9 cellular contexts compared by ENCODE assay signal in genomic region chr6:13463327-13463717, GRCh38.
"Had no signal": no experiment of that assay in that cellular context is flagged by ENCODE, and none has a peak within 500 bp of the region (broad histone marks: within the 10 kb centered on the region; RNA-seq: fewer than 3 reads in every experiment).

No MANE protein-coding gene starts in this region.

- ATAC-seq: body of pancreas had no signal

- H3K4me3 ChIP-seq: body of pancreas had no signal

- DNase-seq: activated CD4-positive, alpha-beta T cell treated with anti-CD3 and anti-CD28 coated beads, Interleukin-2, amount 10 ng/mL, durations not matched to agents 7 days and 5 days; activated CD4-positive, CD25-positive, alpha-beta regulatory T cell; activated effector memory CD4-positive, alpha-beta T cell treated with Interleukin-2 at 50 U/mL for 16 hours; activated T-cell treated with anti-CD3 and anti-CD28 coated beads, Interleukin-2, amount 50 U/mL, for 24 hours; body of pancreas; cortex of kidney; effector memory CD4-positive, alpha-beta T cell; stimulated activated naive CD4-positive, alpha-beta T cell treated with Interleukin-2 at 50 U/mL for 16 hours; trophoblast cell had no signal

- H3K27me3 ChIP-seq: body of pancreas had no signal

- H3K9me3 ChIP-seq: body of pancreas had no signal

- H3K27ac ChIP-seq: body of pancreas had no signal
